ENCODE assay signal across 30 cellular contexts in the genomic region with DNA sequence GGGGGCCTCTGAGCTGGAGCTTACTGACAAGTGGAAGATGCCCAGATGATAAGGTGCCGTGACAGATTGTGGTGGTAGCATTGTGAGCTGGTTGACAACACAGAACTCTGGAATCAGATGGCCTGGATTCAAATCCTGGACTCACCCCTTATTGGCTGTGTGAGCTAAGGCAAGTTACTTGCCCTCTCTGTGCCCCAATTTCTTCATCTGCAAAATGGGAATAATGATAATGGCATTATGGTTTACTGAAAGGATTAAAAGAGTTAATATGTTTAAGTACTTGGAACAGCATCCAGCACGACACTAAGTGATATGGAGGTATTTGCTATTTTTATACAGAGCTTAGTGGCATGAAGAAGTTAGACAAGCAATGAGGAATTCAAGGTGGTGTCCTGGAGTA.
"Had no signal": no experiment of that assay in that cellular context is flagged by ENCODE, and none has a peak within 500 bp of the region (broad histone marks: within the 10 kb centered on the region; RNA-seq: fewer than 3 reads in every experiment).

No MANE protein-coding gene starts in this region.

- H3K4me3 Mint-ChIP-seq: naive thymus-derived CD8-positive, alpha-beta T cell; nephron progenitor cell; neural crest cell; stimulated activated effector memory CD8-positive, alpha-beta T cell treated with anti-CD3 and anti-CD28 coated beads, Interleukin-12 subunit alpha, Interleukin-12 subunit beta, amount 100 ng/mL, for 72 hours; stimulated activated naive B cell treated with anti-CD40 and anti-IgM and Interleukin-4, amounts not matched to agents 10 μg/mL and 1 μg/mL and 100 μg/mL, for 72 hours; stimulated activated naive CD8-positive, alpha-beta T cell treated with anti-CD3 and anti-CD28 coated beads, Interleukin-15, Interleukin-2, amounts not matched to agents 100 ng/mL and 50 ng/mL, for 24 hours had no signal

- H3K9me3 ChIP-seq: neutrophil, ovary, psoas muscle, right lobe of liver, sigmoid colon, stomach, thoracic aorta, thyroid gland, tibial nerve, upper lobe of left lung, vagina had no signal

- H2AFZ ChIP-seq: parathyroid adenoma had no signal

- H3K4me3 ChIP-seq: ovary, psoas muscle, right lobe of liver, sigmoid colon, stomach, thoracic aorta, thyroid gland, tibial nerve, upper lobe of left lung, vagina had no signal

- H3K27me3 Mint-ChIP-seq: stimulated activated naive B cell treated with anti-CD40 and anti-IgM and Interleukin-4, amounts not matched to agents 10 μg/mL and 1 μg/mL and 100 μg/mL, for 72 hours; stimulated activated naive CD8-positive, alpha-beta T cell treated with anti-CD3 and anti-CD28 coated beads, Interleukin-15, Interleukin-2, amounts not matched to agents 100 ng/mL and 50 ng/mL, for 24 hours had no signal

- H3K4me1 Mint-ChIP-seq: neural crest cell had no signal

- DNase-seq: naive thymus-derived CD8-positive, alpha-beta T cell; nephron progenitor cell; nucleus accumbens; ovary; posterior cingulate gyrus; psoas muscle; right cardiac atrium; right lobe of liver; sigmoid colon; small intestine; stimulated activated CD4-positive, alpha-beta T cell treated with anti-CD3 and anti-CD28 coated beads, Interleukin-15, amount 100 ng/mL, for 24 hours; stimulated activated CD4-positive, alpha-beta T cell treated with anti-CD3 and anti-CD28 coated beads, Interleukin-2, amount 100 ng/mL, for 24 hours; stimulated activated CD4-positive, alpha-beta T cell treated with anti-CD3 and anti-CD28 coated beads, Interleukin-2, amount 100 ng/mL, for 48 hours; stimulated activated CD4-positive, alpha-beta T cell treated with anti-CD3 and anti-CD28 coated beads, Interleukin-4, amount 100 ng/mL, for 24 hours; stimulated activated naive B cell treated with anti-CD40 and anti-IgM and Interleukin-4, amounts not matched to agents 10 μg/mL and 1 μg/mL and 100 μg/mL, for 72 hours; stimulated activated naive CD4-positive, alpha-beta T cell treated with Interleukin-2 at 50 U/mL for 16 hours; stomach; thyroid gland; trophoblast cell; upper lobe of left lung had no signal

- H3K9ac ChIP-seq: parathyroid adenoma had no signal

- ATAC-seq: naive thymus-derived CD8-positive, alpha-beta T cell; psoas muscle; right cardiac atrium; right lobe of liver; stimulated activated effector memory CD8-positive, alpha-beta T cell treated with anti-CD3 and anti-CD28 coated beads, Interleukin-12 subunit alpha, Interleukin-12 subunit beta, amount 100 ng/mL, for 72 hours; stimulated activated naive B cell treated with anti-CD40 and anti-IgM and Interleukin-4, amounts not matched to agents 10 μg/mL and 1 μg/mL and 100 μg/mL, for 72 hours had no signal

- H3K36me3 ChIP-seq: neutrophil, ovary, right lobe of liver, sigmoid colon, stomach, thoracic aorta, thyroid gland, tibial nerve, upper lobe of left lung, vagina had no signal

- H3K36me3 Mint-ChIP-seq: naive thymus-derived CD8-positive, alpha-beta T cell; stimulated activated effector memory CD8-positive, alpha-beta T cell treated with anti-CD3 and anti-CD28 coated beads, Interleukin-12 subunit alpha, Interleukin-12 subunit beta, amount 100 ng/mL, for 72 hours had no signal

- H3K4me1 ChIP-seq: parathyroid adenoma, sigmoid colon, thyroid gland, tibial nerve, upper lobe of left lung had no signal

- H3K27ac ChIP-seq: neutrophil, ovary, parathyroid adenoma, psoas muscle, right lobe of liver, sigmoid colon, stomach, thoracic aorta, thyroid gland, tibial nerve, upper lobe of left lung, vagina had no signal

- FAIRE-seq: small intestine, urothelium cell line had no signal

- H3K9me3 Mint-ChIP-seq: naive thymus-derived CD8-positive, alpha-beta T cell; nephron progenitor cell; neural crest cell; stimulated activated effector memory CD8-positive, alpha-beta T cell treated with anti-CD3 and anti-CD28 coated beads, Interleukin-12 subunit alpha, Interleukin-12 subunit beta, amount 100 ng/mL, for 72 hours; stimulated activated naive B cell treated with anti-CD40 and anti-IgM and Interleukin-4, amounts not matched to agents 10 μg/mL and 1 μg/mL and 100 μg/mL, for 72 hours; stimulated activated naive CD8-positive, alpha-beta T cell treated with anti-CD3 and anti-CD28 coated beads, Interleukin-15, Interleukin-2, amounts not matched to agents 100 ng/mL and 50 ng/mL, for 24 hours had no signal

- H3K27me3 ChIP-seq: neutrophil, ovary, right lobe of liver, sigmoid colon, stomach, thyroid gland, tibial nerve, upper lobe of left lung, vagina had no signal

- H3K27ac Mint-ChIP-seq: naive thymus-derived CD8-positive, alpha-beta T cell; nephron progenitor cell; progenitor cell of endocrine pancreas; stimulated activated effector memory CD8-positive, alpha-beta T cell treated with anti-CD3 and anti-CD28 coated beads, Interleukin-12 subunit alpha, Interleukin-12 subunit beta, amount 100 ng/mL, for 72 hours; stimulated activated naive B cell treated with anti-CD40 and anti-IgM and Interleukin-4, amounts not matched to agents 10 μg/mL and 1 μg/mL and 100 μg/mL, for 72 hours; stimulated activated naive CD8-positive, alpha-beta T cell treated with anti-CD3 and anti-CD28 coated beads, Interleukin-15, Interleukin-2, amounts not matched to agents 100 ng/mL and 50 ng/mL, for 24 hours had no signal

- H3K79me2 ChIP-seq: parathyroid adenoma had no signal
